In the genomic region with DNA sequence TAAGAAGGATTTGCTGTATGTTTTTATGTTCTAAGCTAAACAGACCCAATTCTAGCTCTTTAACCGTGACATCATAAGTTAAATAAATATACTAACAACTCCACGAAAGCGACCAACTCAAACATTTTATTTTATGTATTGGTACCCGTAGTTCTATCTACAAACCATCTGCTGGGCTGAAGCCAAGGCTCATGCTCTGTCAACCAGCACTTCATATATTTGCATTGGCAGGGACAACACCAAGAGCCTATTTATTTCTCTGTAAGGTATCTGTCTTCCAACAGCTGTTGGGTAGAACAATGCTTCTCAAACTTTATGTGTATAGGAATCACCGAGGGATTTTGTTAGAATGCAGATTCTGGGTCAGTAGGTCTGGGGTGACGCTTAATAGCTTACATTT, we compare ENCODE assay signal across 11 cellular contexts.
"Had no signal": no experiment of that assay in that cellular context is flagged by ENCODE, and none has a peak within 500 bp of the region (broad histone marks: within the 10 kb centered on the region; RNA-seq: fewer than 3 reads in every experiment).

No MANE protein-coding gene starts in this region.

- ATAC-seq: activated T-helper 17 cell treated with anti-CD3 and anti-CD28 coated beads, Interleukin-2, amount 50 U/mL, for 72 hours; upper lobe of right lung; WTC11 had no signal

- H3K4me1 ChIP-seq: upper lobe of right lung had no signal

- H3K36me3 ChIP-seq: upper lobe of right lung had no signal

- H3K9me3 ChIP-seq: upper lobe of right lung had no signal

- H3K27me3 ChIP-seq: upper lobe of right lung had no signal

- DNase-seq: activated CD4-positive, alpha-beta T cell treated with anti-CD3 and anti-CD28 coated beads, Interleukin-2, amount 10 ng/mL, durations not matched to agents 24 days and 14 days; activated naive CD4-positive, alpha-beta T cell treated with anti-CD3 and anti-CD28 coated beads for 36 hours; caudate nucleus; effector CD4-positive, alpha-beta T cell; stimulated activated CD4-positive, alpha-beta T cell treated with anti-CD3 and anti-CD28 coated beads, Interleukin-4, amount 100 ng/mL, for 1 hour; stimulated activated CD8-positive, alpha-beta memory T cell treated with anti-CD3 and anti-CD28 coated beads, Interleukin-4, amount 100 ng/mL, for 48 hours; T1000; upper lobe of right lung had no signal

- H3K27ac ChIP-seq: coronary artery, upper lobe of right lung had no signal

- H3K4me3 ChIP-seq: coronary artery, upper lobe of right lung had no signal
